1 cellular context compared by ENCODE assay signal in genomic region chrX:16123222-16123786, GRCh38.
TF ChIP-seq lines count a peak whose summit lies in the region.

GRPR (plus strand) TSS chrX:16123565; CDS start chrX:16123954, 389 bp downstream.

TF ChIP-seq in HepG2, 621 proteins besides CTCF, POLR2A, EP300 and RAD21 (continued from another document):
- no peak for TF ChIP-seq PATZ1 (CRISPR knock-in tag; IDR thresholded peaks at IDR 0.05)
- TF ChIP-seq ZNF180 (CRISPR knock-in tag; IDR thresholded peaks at IDR 0.05; ENCODE audit: borderline replicate concordance, low read depth) = no peak
- no peak for TF ChIP-seq SSRP1 (CRISPR knock-in tag; IDR thresholded peaks at IDR 0.05)
- no peak for TF ChIP-seq AHR (CRISPR knock-in tag; IDR thresholded peaks at IDR 0.05)
- TF ChIP-seq GABPB1 (CRISPR knock-in tag; IDR thresholded peaks at IDR 0.05) = no peak
- no peak for TF ChIP-seq THYN1 (CRISPR knock-in tag; IDR thresholded peaks at IDR 0.05; ENCODE audit: borderline replicate concordance, low read depth)
